ENCODE assay signal across 8 cellular contexts in the genomic region with DNA sequence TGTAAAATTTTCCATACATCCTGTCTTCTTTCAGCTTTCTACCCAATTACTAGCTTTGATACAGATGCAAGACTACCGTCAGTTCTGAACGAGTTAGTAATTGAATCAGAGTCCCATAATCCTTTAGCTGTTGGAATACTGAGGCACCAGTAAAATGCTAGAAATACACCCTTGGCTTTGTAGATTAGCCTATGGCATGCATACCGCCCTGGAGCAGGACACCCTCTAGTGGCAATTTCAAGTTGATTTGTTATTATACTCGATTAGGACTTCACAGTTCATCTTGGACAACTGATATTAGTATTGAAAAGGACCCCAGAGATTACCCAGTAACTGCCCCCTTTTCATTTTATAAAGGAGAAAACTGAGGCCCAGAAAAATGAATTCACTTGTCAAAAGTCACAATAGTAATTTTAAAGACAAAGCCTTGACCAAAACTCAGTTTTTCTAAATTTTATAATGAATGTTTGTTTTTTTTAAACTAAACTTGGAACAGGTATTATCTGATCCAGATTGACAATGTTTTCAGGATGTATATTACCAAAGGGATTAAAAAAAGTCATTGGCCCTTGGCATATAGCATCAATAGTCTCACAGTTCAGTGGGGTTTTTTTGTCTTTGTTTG. TPM values are rescaled to one million over a fixed set of nuclear protein-coding genes. Genes with fewer than 3 reads are reported as not detected.
A peak's percentile ranks its signal among the peaks of the same experiment; 100 is the strongest.
DNase-seq lines count a peak whose midpoint lies in the region; TF ChIP-seq lines count a peak whose summit lies in the region.

No MANE protein-coding gene starts in this region.

- H3K36me3 ChIP-seq in tibial artery = peaks cover 0 to 12% (median 0%) of the 10 kb centered on the region in 3 donors

- H3K4me1 ChIP-seq in tibial artery = peaks cover 0 to 52% (median 4%) of the 10 kb centered on the region in 4 donors

- peak; percentile 86 for TF ChIP-seq CTCF in HFFc6 (IDR thresholded peaks at IDR 0.05)
- TF ChIP-seq CTCF in epithelial cell of esophagus (IDR thresholded peaks at IDR 0.05; ENCODE audit: insufficient read depth, low read depth, low read length, missing control alignments) = peak; percentile 76
- TF ChIP-seq CTCF in tibial artery (IDR thresholded peaks at IDR 0.05) = peak; percentile 48 to 61

- H3K4me3 Mint-ChIP-seq in HFFc6 = no peak overlapping the region

- DNase-seq in GM03348 (ENCODE audit: low spot score) (peak; percentile 60), HFFc6 (peak; percentile 63), NCI-H2196 (lab: John Stamatoyannopoulos, UW; ENCODE audit: unreplicated experiment) (peak; percentile 27), epithelial cell of esophagus (ENCODE audit: low read depth) (peak; percentile 77), myocyte (ENCODE audit: low read depth) (peak; percentile 52), tibial artery (no peak), NCI-H187 treated with DMSO at 0.1 percent for 48 hours (lab: John Stamatoyannopoulos, UW) (no peak)
- peak; percentile 13 for DNase-seq in activated CD4-positive, alpha-beta T cell treated with anti-CD3 and anti-CD28 coated beads for 1 hour

- intact Hi-C loops in tibial artery (cut with DNase I; ENCODE audit: low total_unique reads) = loop anchor here (10.0 kb wide), 1 partner anchor 75 kb away; the partner anchor contains the start of gene HIPK3

- H3K4me3 ChIP-seq in epithelial cell of esophagus (ENCODE audit: low read length) = no peak overlapping the region
- H3K4me3 ChIP-seq in tibial artery = no peak overlapping the region

- no peaks in the 10 kb centered on the region for H3K36me3 Mint-ChIP-seq in HFFc6 (ENCODE audit: low read depth)

- no peaks in the 10 kb centered on the region for H3K27me3 ChIP-seq in tibial artery

- peaks cover 41% of the 10 kb centered on the region for H3K4me1 Mint-ChIP-seq in HFFc6 (ENCODE audit: low read depth)

- H3K9me3 ChIP-seq in tibial artery = no peaks in the 10 kb centered on the region

- H3K9me3 Mint-ChIP-seq in HFFc6 = no peaks in the 10 kb centered on the region

- no peaks in the 10 kb centered on the region; the same call in 1 of the 2 replicates for H3K27me3 Mint-ChIP-seq in HFFc6 (ENCODE audit: insufficient read depth)

- no peak overlapping the region for H3K27ac ChIP-seq in tibial artery

- 0 out of 2 replicates have a peak overlapping the region, but pooled peaks have one; percentile 15 for H3K27ac Mint-ChIP-seq in HFFc6

RNA-seq across cellular contexts. Expression of gene KIAA1549L, which starts 46.1 kb away (rescaled TPM):
- 10 to 100 TPM; 41.5 to 53.5 (median 46.7) TPM for total RNA-seq in HFFc6 (2021; fragmentation: NEBNext Ultra II Directional; extraction: Animal tissue kit (Norgen Biotek cat#: 25700))
- total RNA-seq in myocyte = 1.1 and 1.4 TPM in 2 replicates
- polyA plus RNA-seq in myocyte (2012) = 6.8 TPM

Comparison
In these comparisons a context has a peak if more than half of its experiments do, and no peak if none do; other contexts are left out.
1. DNase-seq: peak in GM03348 (single experiment), HFFc6 (single experiment), NCI-H2196 (single experiment), activated CD4-positive, alpha-beta T cell treated with anti-CD3 and anti-CD28 coated beads for 1 hour (single experiment), epithelial cell of esophagus (single experiment) and myocyte (single experiment); none in tibial artery (0 of 2) and NCI-H187 treated with DMSO at 0.1 percent for 48 hours (single experiment).
2. RNA of gene KIAA1549L, which starts 46.1 kb away (total RNA-seq): 41.5 to 53.5 TPM in HFFc6; 1.1 to 1.4 TPM in myocyte; every median in the first group is over 10 times any median in the second.
3. Peak in every context shown above with its lines, with median percentiles within 50 percentile points of each other: CTCF ChIP-seq.